In the genomic region with DNA sequence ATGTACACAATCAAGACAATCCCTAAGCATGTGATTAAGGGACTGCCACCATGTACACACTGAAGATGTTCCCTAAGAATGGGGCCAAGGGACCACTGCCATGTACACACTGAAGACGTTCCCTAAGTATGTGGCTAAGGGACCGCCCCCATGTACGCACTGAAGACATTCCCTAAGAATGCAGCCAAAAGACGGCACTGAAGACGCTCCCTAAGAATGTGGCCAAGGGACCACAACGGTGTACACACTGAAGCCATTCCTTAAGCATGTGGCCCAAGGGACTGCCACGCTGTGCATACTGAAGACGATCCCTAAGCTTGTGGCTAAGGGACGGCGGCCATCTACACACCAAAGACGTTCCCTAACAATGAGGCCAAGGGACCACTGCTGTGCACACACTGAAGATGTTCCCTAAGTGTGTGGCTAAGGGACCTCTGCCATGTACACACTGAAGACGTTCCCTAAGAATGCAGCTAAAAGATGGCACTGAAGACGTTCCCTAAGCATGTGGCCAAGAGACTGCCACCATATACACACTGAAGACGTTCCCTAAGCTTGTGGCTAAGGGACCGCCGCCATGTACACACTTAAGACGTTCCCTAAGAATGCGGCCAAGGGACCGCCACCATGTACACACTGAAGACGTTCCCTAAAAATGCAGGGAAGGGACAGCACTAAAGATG, we compare ENCODE assay signal across 1 cellular context.
TF ChIP-seq lines count a peak whose summit lies in the region.

No MANE protein-coding gene starts in this region.

TF ChIP-seq in K562, 482 proteins besides CTCF, POLR2A, EP300 and RAD21 (continued from another document):
- TF ChIP-seq, protein P1, sequence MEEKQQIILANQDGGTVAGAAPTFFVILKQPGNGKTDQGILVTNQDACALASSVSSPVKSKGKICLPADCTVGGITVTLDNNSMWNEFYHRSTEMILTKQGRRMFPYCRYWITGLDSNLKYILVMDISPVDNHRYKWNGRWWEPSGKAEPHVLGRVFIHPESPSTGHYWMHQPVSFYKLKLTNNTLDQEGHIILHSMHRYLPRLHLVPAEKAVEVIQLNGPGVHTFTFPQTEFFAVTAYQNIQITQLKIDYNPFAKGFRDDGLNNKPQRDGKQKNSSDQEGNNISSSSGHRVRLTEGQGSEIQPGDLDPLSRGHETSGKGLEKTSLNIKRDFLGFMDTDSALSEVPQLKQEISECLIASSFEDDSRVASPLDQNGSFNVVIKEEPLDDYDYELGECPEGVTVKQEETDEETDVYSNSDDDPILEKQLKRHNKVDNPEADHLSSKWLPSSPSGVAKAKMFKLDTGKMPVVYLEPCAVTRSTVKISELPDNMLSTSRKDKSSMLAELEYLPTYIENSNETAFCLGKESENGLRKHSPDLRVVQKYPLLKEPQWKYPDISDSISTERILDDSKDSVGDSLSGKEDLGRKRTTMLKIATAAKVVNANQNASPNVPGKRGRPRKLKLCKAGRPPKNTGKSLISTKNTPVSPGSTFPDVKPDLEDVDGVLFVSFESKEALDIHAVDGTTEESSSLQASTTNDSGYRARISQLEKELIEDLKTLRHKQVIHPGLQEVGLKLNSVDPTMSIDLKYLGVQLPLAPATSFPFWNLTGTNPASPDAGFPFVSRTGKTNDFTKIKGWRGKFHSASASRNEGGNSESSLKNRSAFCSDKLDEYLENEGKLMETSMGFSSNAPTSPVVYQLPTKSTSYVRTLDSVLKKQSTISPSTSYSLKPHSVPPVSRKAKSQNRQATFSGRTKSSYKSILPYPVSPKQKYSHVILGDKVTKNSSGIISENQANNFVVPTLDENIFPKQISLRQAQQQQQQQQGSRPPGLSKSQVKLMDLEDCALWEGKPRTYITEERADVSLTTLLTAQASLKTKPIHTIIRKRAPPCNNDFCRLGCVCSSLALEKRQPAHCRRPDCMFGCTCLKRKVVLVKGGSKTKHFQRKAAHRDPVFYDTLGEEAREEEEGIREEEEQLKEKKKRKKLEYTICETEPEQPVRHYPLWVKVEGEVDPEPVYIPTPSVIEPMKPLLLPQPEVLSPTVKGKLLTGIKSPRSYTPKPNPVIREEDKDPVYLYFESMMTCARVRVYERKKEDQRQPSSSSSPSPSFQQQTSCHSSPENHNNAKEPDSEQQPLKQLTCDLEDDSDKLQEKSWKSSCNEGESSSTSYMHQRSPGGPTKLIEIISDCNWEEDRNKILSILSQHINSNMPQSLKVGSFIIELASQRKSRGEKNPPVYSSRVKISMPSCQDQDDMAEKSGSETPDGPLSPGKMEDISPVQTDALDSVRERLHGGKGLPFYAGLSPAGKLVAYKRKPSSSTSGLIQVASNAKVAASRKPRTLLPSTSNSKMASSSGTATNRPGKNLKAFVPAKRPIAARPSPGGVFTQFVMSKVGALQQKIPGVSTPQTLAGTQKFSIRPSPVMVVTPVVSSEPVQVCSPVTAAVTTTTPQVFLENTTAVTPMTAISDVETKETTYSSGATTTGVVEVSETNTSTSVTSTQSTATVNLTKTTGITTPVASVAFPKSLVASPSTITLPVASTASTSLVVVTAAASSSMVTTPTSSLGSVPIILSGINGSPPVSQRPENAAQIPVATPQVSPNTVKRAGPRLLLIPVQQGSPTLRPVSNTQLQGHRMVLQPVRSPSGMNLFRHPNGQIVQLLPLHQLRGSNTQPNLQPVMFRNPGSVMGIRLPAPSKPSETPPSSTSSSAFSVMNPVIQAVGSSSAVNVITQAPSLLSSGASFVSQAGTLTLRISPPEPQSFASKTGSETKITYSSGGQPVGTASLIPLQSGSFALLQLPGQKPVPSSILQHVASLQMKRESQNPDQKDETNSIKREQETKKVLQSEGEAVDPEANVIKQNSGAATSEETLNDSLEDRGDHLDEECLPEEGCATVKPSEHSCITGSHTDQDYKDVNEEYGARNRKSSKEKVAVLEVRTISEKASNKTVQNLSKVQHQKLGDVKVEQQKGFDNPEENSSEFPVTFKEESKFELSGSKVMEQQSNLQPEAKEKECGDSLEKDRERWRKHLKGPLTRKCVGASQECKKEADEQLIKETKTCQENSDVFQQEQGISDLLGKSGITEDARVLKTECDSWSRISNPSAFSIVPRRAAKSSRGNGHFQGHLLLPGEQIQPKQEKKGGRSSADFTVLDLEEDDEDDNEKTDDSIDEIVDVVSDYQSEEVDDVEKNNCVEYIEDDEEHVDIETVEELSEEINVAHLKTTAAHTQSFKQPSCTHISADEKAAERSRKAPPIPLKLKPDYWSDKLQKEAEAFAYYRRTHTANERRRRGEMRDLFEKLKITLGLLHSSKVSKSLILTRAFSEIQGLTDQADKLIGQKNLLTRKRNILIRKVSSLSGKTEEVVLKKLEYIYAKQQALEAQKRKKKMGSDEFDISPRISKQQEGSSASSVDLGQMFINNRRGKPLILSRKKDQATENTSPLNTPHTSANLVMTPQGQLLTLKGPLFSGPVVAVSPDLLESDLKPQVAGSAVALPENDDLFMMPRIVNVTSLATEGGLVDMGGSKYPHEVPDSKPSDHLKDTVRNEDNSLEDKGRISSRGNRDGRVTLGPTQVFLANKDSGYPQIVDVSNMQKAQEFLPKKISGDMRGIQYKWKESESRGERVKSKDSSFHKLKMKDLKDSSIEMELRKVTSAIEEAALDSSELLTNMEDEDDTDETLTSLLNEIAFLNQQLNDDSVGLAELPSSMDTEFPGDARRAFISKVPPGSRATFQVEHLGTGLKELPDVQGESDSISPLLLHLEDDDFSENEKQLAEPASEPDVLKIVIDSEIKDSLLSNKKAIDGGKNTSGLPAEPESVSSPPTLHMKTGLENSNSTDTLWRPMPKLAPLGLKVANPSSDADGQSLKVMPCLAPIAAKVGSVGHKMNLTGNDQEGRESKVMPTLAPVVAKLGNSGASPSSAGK (IDR thresholded peaks at IDR 0.05): 0 out of 2 replicates have a peak, but pooled peaks have one; percentile 57
- TF ChIP-seq SP1 (CRISPR knock-in tag; IDR thresholded peaks at IDR 0.05): peak; percentile 89; the same call in 1 of the 2 replicates
- TF ChIP-seq LCOR (CRISPR knock-in tag; IDR thresholded peaks at IDR 0.05): peak; percentile 60; the same call in 1 of the 2 replicates
- TF ChIP-seq FOXP1 (CRISPR knock-in tag; IDR thresholded peaks at IDR 0.05): peak; percentile 87; the same call in 1 of the 2 replicates
- peak; percentile 97 for TF ChIP-seq CHD4 (IDR thresholded peaks at IDR 0.05; ENCODE audit: insufficient read depth, insufficient replicate concordance, low read depth, low read length, poor library complexity, severe bottlenecking)
- peak; percentile 73 for TF ChIP-seq MYC (IDR thresholded peaks at IDR 0.05; ENCODE audit: low read depth, low read length)
- TF ChIP-seq MYC (CRISPR knock-in tag; IDR thresholded peaks at IDR 0.05; ENCODE audit: borderline replicate concordance, low read depth): no peak
- TF ChIP-seq ZNF239 (CRISPR knock-in tag; IDR thresholded peaks at IDR 0.05): no peak
- peak in 1 of 2 experiments; percentile 57; a peak in 1 of 4 replicates for TF ChIP-seq ARNT (IDR thresholded peaks at IDR 0.05)
- TF ChIP-seq RNF2 (IDR thresholded peaks at IDR 0.05): peak; percentile 98
- TF ChIP-seq, protein P2, sequence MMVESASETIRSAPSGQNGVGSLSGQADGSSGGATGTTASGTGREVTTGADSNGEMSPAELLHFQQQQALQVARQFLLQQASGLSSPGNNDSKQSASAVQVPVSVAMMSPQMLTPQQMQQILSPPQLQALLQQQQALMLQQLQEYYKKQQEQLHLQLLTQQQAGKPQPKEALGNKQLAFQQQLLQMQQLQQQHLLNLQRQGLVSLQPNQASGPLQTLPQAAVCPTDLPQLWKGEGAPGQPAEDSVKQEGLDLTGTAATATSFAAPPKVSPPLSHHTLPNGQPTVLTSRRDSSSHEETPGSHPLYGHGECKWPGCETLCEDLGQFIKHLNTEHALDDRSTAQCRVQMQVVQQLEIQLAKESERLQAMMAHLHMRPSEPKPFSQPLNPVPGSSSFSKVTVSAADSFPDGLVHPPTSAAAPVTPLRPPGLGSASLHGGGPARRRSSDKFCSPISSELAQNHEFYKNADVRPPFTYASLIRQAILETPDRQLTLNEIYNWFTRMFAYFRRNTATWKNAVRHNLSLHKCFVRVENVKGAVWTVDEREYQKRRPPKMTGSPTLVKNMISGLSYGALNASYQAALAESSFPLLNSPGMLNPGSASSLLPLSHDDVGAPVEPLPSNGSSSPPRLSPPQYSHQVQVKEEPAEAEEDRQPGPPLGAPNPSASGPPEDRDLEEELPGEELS (CRISPR knock-in tag; IDR thresholded peaks at IDR 0.05; ENCODE audit: borderline replicate concordance): peak; percentile 58; the same call in 1 of the 2 replicates
- no peak for TF ChIP-seq ARHGAP35 (IDR thresholded peaks at IDR 0.05; ENCODE audit: partially characterized antibody)
- peak in 1 of 2 experiments; percentile 5; a peak in 2 of 4 replicates for TF ChIP-seq TRIM24 (IDR thresholded peaks at IDR 0.05)
- TF ChIP-seq YY1 (IDR thresholded peaks at IDR 0.05; ENCODE audit: borderline replicate concordance in 1 of 3, control insufficient read depth in 1 of 3, extremely low read depth in 1 of 3, insufficient read depth in 3 of 3, insufficient read length in 1 of 3, insufficient replicate concordance in 2 of 3, low read depth in 1 of 3, low read length in 2 of 3): peak in 2 of 3 experiments; percentile 25 to 33
- peak; percentile 24; the same call in 1 of the 2 replicates for TF ChIP-seq CTBP1 (IDR thresholded peaks at IDR 0.05; ENCODE audit: borderline replicate concordance)
- TF ChIP-seq ZBTB1 (CRISPR knock-in tag; IDR thresholded peaks at IDR 0.05; ENCODE audit: borderline replicate concordance, low read depth): no peak
- no peak for TF ChIP-seq JUND (IDR thresholded peaks at IDR 0.05; ENCODE audit: borderline replicate concordance, low read depth, low read length)
- peak; percentile 9; the same call in 1 of the 3 replicates for TF ChIP-seq JUND (tag; IDR thresholded peaks at IDR 0.05; ENCODE audit: borderline replicate concordance, low read depth, low read length)
- TF ChIP-seq ZNF212 (CRISPR knock-in tag; IDR thresholded peaks at IDR 0.05): no peak
- no peak for TF ChIP-seq LARP7 (IDR thresholded peaks at IDR 0.05)
- peak; percentile 60 for TF ChIP-seq CREM (IDR thresholded peaks at IDR 0.05; ENCODE audit: low read depth)
TF ChIP-seq in K562: peak in this region for 58.
